In the genomic region with DNA sequence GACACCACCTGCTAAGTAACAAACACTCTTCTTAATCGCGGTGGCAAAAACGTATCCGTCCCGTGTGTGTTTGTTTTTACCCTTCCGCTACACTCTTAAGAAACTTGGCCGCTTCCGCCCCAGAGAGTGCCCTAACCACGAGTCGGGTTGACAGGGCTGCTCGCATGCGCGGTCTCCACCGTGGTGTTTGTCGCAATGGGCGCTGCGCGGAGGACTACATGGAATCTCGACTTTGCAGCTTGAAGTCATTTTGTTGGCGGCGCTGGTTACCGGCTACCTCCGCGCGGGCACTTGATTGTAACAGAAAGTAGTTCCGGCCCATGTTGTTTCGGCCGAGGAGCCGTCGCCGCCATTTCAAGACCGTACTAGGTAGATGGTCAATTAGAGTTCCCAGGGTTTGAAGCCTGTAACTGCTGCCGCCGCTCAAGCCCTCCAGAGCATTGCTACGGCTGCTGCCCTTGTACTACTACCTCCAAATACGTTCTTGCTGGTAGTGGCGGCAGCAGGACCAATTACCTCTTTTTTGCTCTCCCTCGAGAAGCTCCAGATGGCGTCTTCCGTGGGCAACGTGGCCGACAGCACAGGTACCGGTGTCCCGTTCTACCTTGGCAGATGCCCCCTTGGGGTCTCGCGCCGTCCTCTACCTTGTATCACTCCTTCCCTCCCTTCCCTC, we compare ENCODE assay signal across 1 cellular context.
TF ChIP-seq lines count a peak whose summit lies in the region.

OGT (plus strand) TSS at position 352 of the 673 bp plus-strand sequence; CDS start at position 548, 196 bp downstream.

TF ChIP-seq in HepG2, 621 proteins besides CTCF, POLR2A, EP300 and RAD21 (continued from another document and continues in another):
- TF ChIP-seq MAFK (conservative IDR thresholded peaks at IDR 0.05 in 1 of 2, IDR thresholded peaks at IDR 0.05 in 1 of 2; ENCODE audit: low read length in 2 of 2) (no peak), TEAD3 (CRISPR knock-in tag; optimal IDR thresholded peaks at IDR 0.05; ENCODE audit: borderline replicate concordance) (peak; percentile 73), KDM6A (CRISPR knock-in tag; IDR thresholded peaks at IDR 0.05; ENCODE audit: low read depth) (no peak), POLR2AphosphoS2 (IDR thresholded peaks at IDR 0.05; ENCODE audit: low read depth, low read length) (no peak), CERS6 (CRISPR knock-in tag; IDR thresholded peaks at IDR 0.05) (no peak), TP53 (CRISPR knock-in tag; conservative IDR thresholded peaks at IDR 0.05) (0 out of 2 replicates have a peak, but pooled peaks have one; percentile 26), POLR2G (IDR thresholded peaks at IDR 0.05; ENCODE audit: low read depth, low read length) (peak; percentile 85), NFE2L2 (IDR thresholded peaks at IDR 0.05; ENCODE audit: low read length) (no peak), GLI4 (CRISPR knock-in tag; IDR thresholded peaks at IDR 0.05; ENCODE audit: borderline replicate concordance) (no peak), ZNF543 (CRISPR knock-in tag; IDR thresholded peaks at IDR 0.05) (0 out of 2 replicates have a peak, but pooled peaks have one; percentile 65), HNRNPH1 (optimal IDR thresholded peaks at IDR 0.05; ENCODE audit: low read depth, low read length) (no peak), ZNF350 (CRISPR knock-in tag; IDR thresholded peaks at IDR 0.05; ENCODE audit: borderline replicate concordance, low read depth) (peak; percentile 84; the same call in 1 of the 2 replicates), FOXO4 (CRISPR knock-in tag; conservative IDR thresholded peaks at IDR 0.05) (no peak), ZNF749 (CRISPR knock-in tag; IDR thresholded peaks at IDR 0.05; ENCODE audit: borderline replicate concordance) (no peak), SMAD1 (CRISPR knock-in tag; IDR thresholded peaks at IDR 0.05; ENCODE audit: borderline replicate concordance, low read depth) (no peak), LRRFIP1 (CRISPR knock-in tag; conservative IDR thresholded peaks at IDR 0.05) (no peak), ZNF563 (CRISPR knock-in tag; IDR thresholded peaks at IDR 0.05) (no peak), ZNF879 (CRISPR knock-in tag; IDR thresholded peaks at IDR 0.05) (no peak), E2F2 (CRISPR knock-in tag; IDR thresholded peaks at IDR 0.05; ENCODE audit: borderline replicate concordance) (no peak), PAXIP1 (CRISPR knock-in tag; conservative IDR thresholded peaks at IDR 0.05) (peak; percentile 28; the same call in 1 of the 2 replicates), HOXD1 (CRISPR knock-in tag; IDR thresholded peaks at IDR 0.05) (peak; percentile 59; the same call in 1 of the 2 replicates), HNRNPUL1 (IDR thresholded peaks at IDR 0.05; ENCODE audit: low read depth, low read length) (no peak), POGZ (CRISPR knock-in tag; IDR thresholded peaks at IDR 0.05) (peak; percentile 93)
- TF ChIP-seq, protein P1, sequence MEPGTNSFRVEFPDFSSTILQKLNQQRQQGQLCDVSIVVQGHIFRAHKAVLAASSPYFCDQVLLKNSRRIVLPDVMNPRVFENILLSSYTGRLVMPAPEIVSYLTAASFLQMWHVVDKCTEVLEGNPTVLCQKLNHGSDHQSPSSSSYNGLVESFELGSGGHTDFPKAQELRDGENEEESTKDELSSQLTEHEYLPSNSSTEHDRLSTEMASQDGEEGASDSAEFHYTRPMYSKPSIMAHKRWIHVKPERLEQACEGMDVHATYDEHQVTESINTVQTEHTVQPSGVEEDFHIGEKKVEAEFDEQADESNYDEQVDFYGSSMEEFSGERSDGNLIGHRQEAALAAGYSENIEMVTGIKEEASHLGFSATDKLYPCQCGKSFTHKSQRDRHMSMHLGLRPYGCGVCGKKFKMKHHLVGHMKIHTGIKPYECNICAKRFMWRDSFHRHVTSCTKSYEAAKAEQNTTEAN (CRISPR knock-in tag; conservative IDR thresholded peaks at IDR 0.05): 0 out of 2 replicates have a peak, but pooled peaks have one; percentile 31
- TF ChIP-seq, protein P2, sequence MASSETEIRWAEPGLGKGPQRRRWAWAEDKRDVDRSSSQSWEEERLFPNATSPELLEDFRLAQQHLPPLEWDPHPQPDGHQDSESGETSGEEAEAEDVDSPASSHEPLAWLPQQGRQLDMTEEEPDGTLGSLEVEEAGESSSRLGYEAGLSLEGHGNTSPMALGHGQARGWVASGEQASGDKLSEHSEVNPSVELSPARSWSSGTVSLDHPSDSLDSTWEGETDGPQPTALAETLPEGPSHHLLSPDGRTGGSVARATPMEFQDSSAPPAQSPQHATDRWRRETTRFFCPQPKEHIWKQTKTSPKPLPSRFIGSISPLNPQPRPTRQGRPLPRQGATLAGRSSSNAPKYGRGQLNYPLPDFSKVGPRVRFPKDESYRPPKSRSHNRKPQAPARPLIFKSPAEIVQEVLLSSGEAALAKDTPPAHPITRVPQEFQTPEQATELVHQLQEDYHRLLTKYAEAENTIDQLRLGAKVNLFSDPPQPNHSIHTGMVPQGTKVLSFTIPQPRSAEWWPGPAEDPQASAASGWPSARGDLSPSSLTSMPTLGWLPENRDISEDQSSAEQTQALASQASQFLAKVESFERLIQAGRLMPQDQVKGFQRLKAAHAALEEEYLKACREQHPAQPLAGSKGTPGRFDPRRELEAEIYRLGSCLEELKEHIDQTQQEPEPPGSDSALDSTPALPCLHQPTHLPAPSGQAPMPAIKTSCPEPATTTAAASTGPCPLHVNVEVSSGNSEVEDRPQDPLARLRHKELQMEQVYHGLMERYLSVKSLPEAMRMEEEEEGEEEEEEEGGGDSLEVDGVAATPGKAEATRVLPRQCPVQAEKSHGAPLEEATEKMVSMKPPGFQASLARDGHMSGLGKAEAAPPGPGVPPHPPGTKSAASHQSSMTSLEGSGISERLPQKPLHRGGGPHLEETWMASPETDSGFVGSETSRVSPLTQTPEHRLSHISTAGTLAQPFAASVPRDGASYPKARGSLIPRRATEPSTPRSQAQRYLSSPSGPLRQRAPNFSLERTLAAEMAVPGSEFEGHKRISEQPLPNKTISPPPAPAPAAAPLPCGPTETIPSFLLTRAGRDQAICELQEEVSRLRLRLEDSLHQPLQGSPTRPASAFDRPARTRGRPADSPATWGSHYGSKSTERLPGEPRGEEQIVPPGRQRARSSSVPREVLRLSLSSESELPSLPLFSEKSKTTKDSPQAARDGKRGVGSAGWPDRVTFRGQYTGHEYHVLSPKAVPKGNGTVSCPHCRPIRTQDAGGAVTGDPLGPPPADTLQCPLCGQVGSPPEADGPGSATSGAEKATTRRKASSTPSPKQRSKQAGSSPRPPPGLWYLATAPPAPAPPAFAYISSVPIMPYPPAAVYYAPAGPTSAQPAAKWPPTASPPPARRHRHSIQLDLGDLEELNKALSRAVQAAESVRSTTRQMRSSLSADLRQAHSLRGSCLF (CRISPR knock-in tag; IDR thresholded peaks at IDR 0.05; ENCODE audit: borderline replicate concordance): no peak
- TF ChIP-seq, protein P3, sequence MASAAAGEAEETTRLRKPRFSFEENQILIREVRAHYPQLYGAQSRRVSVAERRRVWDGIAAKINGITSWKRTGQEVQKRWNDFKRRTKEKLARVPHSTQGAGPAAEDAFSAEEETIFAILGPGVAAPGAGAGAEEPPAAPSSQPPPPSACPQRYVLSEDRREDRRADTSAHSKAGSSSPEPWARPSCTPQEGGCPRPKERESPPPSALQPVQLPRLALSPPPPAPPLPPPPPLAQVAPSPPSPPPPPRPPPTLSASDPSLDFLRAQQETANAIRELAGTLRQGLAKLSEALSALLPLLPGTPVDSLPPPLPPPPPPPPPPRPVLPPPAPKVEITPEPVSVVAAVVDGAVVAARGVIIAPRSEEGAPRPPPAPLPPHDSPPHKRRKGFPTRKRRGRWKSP (CRISPR knock-in tag; IDR thresholded peaks at IDR 0.05): peak; percentile 51; the same call in 1 of the 2 replicates
- TF ChIP-seq, protein P4, sequence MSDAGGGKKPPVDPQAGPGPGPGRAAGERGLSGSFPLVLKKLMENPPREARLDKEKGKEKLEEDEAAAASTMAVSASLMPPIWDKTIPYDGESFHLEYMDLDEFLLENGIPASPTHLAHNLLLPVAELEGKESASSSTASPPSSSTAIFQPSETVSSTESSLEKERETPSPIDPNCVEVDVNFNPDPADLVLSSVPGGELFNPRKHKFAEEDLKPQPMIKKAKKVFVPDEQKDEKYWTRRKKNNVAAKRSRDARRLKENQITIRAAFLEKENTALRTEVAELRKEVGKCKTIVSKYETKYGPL (CRISPR knock-in tag; IDR thresholded peaks at IDR 0.05): 0 out of 2 replicates have a peak, but pooled peaks have one; percentile 23
- TF ChIP-seq, protein P5, sequence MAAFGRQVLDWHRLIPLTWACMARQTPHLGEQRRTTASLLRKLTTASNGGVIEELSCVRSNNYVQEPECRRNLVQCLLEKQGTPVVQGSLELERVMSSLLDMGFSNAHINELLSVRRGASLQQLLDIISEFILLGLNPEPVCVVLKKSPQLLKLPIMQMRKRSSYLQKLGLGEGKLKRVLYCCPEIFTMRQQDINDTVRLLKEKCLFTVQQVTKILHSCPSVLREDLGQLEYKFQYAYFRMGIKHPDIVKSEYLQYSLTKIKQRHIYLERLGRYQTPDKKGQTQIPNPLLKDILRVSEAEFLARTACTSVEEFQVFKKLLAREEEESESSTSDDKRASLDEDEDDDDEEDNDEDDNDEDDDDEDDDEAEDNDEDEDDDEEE (CRISPR knock-in tag; IDR thresholded peaks at IDR 0.05): no peak
